Comparison of ENCODE assay signal across 21 cellular contexts in the genomic region with DNA sequence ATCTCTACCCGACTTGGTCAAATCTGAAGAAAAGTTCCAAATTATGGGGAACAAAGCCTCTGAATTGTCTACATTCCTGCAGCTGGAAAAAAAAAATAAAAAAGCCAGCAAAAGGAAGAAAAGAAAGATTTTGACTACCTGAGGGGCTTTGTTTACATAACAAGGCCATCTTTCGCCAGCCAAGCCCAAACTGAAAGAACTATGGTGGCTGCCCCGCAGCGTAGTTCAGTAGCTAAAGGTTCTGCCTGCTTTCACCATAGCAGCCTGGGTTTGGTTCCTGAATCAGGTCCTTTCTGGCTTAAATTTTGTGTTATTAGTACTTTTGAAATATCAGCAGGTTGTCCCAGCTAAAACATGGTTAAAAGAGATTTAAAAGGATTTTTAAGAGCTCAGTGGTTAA. TPM values are rescaled to one million over a fixed set of nuclear protein-coding genes. Genes with fewer than 3 reads are reported as not detected.
DNase-seq lines count a peak whose midpoint lies in the region; ATAC-seq and TF ChIP-seq lines count a peak whose summit lies in the region.
"Had no signal": no experiment of that assay in that cellular context is flagged by ENCODE, and none has a peak within 500 bp of the region (broad histone marks: within the 10 kb centered on the region; RNA-seq: fewer than 3 reads in every experiment).

No MANE protein-coding gene starts in this region.

- no peak overlapping the region for H3K4me3 ChIP-seq in iPS DF 6.9 (ENCODE audit: low read length)
- peak overlapping the region; percentile 13 for H3K4me3 ChIP-seq in neural progenitor cell
- H3K4me3 ChIP-seq: BLaER1, GM23248, SJCRH30 had no signal

- peak overlapping the region; percentile 63 for H3K4me3 Mint-ChIP-seq in WTC11
- H3K4me3 Mint-ChIP-seq in neural progenitor cell, result no peak overlapping the region
- H3K4me3 Mint-ChIP-seq: CD8-positive, alpha-beta T cell; IgD-negative memory B cell had no signal

- H3K27ac ChIP-seq in iPS DF 6.9 (ENCODE audit: low read length), result no peak overlapping the region
- peak overlapping the region; percentile 90 for H3K27ac ChIP-seq in neural progenitor cell
- H3K27ac ChIP-seq: BLaER1, GM23248, RWPE1, SJCRH30 had no signal

- peaks cover 18% of the 10 kb centered on the region for H3K9me3 Mint-ChIP-seq in WTC11
- H3K9me3 Mint-ChIP-seq in neural progenitor cell, result peaks cover 3% of the 10 kb centered on the region

- H4K20me1 ChIP-seq in neural progenitor cell (ENCODE audit: low read depth), result no peaks in the 10 kb centered on the region
- H4K20me1 ChIP-seq: BLaER1 had no signal

- peak; percentile 50 for DNase-seq in WTC11 (ENCODE audit: low spot score)
- peak; percentile 37 for DNase-seq in iPS DF 6.9 (ENCODE audit: low read depth, low spot score)
- DNase-seq in neural progenitor cell (ENCODE audit: low spot score), result peak; percentile 58
- no peak for DNase-seq in NCI-H82 treated with DMSO at 0.1 percent for 48 hours (lab: John Stamatoyannopoulos, UW; ENCODE audit: unreplicated experiment)
- DNase-seq in anterior cingulate cortex (lab: John Stamatoyannopoulos, UW), result no peak
- DNase-seq in stimulated activated CD8-positive, alpha-beta memory T cell treated with anti-CD3 and anti-CD28 coated beads, Interleukin-4, amount 100 ng/mL, for 48 hours, result no peak
- DNase-seq: CD8-positive, alpha-beta T cell; DMS79; GM23248; Kasumi-1; NCI-H1105; NCI-H1694 treated with DMSO at 0.1 percent for 48 hours; NCI-H2107; NCI-H446 treated with DMSO at 0.1 percent for 48 hours; PC-3; SJCRH30 had no signal

- POLR2A ChIA-PET in WTC11 (lab: Charles Lee), result interaction anchor here (1.3 kb wide), 1 partner anchor 36 kb away, joined by 3 read pairs; the partner anchor contains the start of gene ZNF133

- peaks cover 11% of the 10 kb centered on the region for H3K36me3 Mint-ChIP-seq in WTC11
- H3K36me3 Mint-ChIP-seq in neural progenitor cell, result peaks cover 4% of the 10 kb centered on the region
- H3K36me3 Mint-ChIP-seq: CD8-positive, alpha-beta T cell; IgD-negative memory B cell had no signal

- H3K4me1 ChIP-seq in ES-I3 (ENCODE audit: insufficient read depth, low read length), result peaks cover 18% of the 10 kb centered on the region
- 0 out of 2 replicates have a peak, but pooled peaks cover 1% of the 10 kb centered on the region for H3K4me1 ChIP-seq in iPS DF 6.9 (ENCODE audit: control insufficient read depth, insufficient read depth, low read length)
- H3K4me1 ChIP-seq in neural progenitor cell, result peaks cover 28% of the 10 kb centered on the region
- H3K4me1 ChIP-seq: BLaER1, SJCRH30 had no signal

- peak overlapping the region; percentile 45 for H3K4me2 ChIP-seq in neural progenitor cell
- H3K4me2 ChIP-seq: BLaER1 had no signal

- peak overlapping the region; percentile 55 for H2AFZ ChIP-seq in neural progenitor cell (replicated peaks)
- H2AFZ ChIP-seq: GM23248 had no signal

- CTCF ChIA-PET in WTC11 (lab: Charles Lee), result interaction anchor here (0.6 to 1.9 kb wide), 3 partner anchors 17 to 770 kb away, joined by 4 to 6 read pairs (median 5); no protein-coding TSS in a partner anchor

- peaks cover 29% of the 10 kb centered on the region for H3F3A ChIP-seq in neural progenitor cell (ENCODE audit: low read depth)

- H3K4me1 Mint-ChIP-seq in WTC11 (peaks cover 39% of the 10 kb centered on the region), neural progenitor cell (peaks cover 10% of the 10 kb centered on the region)
- H3K4me1 Mint-ChIP-seq: IgD-negative memory B cell had no signal

- peak; percentile 96 for ATAC-seq in WTC11
- ATAC-seq in HG02885 (IDR thresholded peaks at IDR 0.05; ENCODE audit: poor library complexity, unreplicated experiment), result no peak
- ATAC-seq: CD8-positive, alpha-beta T cell; PC-3 had no signal

- no peaks in the 10 kb centered on the region for H3K79me2 ChIP-seq in neural progenitor cell (ENCODE audit: low read depth)

- peaks cover 7% of the 10 kb centered on the region; the same call in 1 of the 2 replicates for H3K9me3 ChIP-seq in ES-I3 (ENCODE audit: control insufficient read depth, insufficient read depth, low read length)
- no peaks in the 10 kb centered on the region for H3K9me3 ChIP-seq in iPS DF 6.9 (ENCODE audit: control insufficient read depth, insufficient read depth, low read length)
- H3K9me3 ChIP-seq in neural progenitor cell (ENCODE audit: low read depth), result peaks cover 13% of the 10 kb centered on the region
- H3K9me3 ChIP-seq: SJCRH30 had no signal

- no peaks in the 10 kb centered on the region for H3K27me3 ChIP-seq in iPS DF 6.9 (ENCODE audit: control insufficient read depth, insufficient read depth, low read length)
- no peaks in the 10 kb centered on the region for H3K27me3 ChIP-seq in neural progenitor cell
- H3K27me3 ChIP-seq: BLaER1, SJCRH30 had no signal

- no peak for TF ChIP-seq CTCF in WTC11 (IDR thresholded peaks at IDR 0.05)
- no peak for TF ChIP-seq CTCF in neural progenitor cell (IDR thresholded peaks at IDR 0.05)

- WGBS in iPS DF 6.9 (ENCODE audit: insufficient coverage, insufficient read length), result no CpG with 5 or more reads among the region's 4 CpGs

- H3K36me3 ChIP-seq in ES-I3 (ENCODE audit: insufficient read depth, low read length), result no peaks in the 10 kb centered on the region
- H3K36me3 ChIP-seq in iPS DF 6.9 (ENCODE audit: control insufficient read depth, insufficient read depth, low read length), result no peaks in the 10 kb centered on the region
- peaks cover 15% of the 10 kb centered on the region for H3K36me3 ChIP-seq in neural progenitor cell
- H3K36me3 ChIP-seq: SJCRH30 had no signal

- H3K27me3 Mint-ChIP-seq in WTC11 (ENCODE audit: low read depth) (no peaks in the 10 kb centered on the region), neural progenitor cell (ENCODE audit: insufficient read depth, low read depth) (peaks cover 3% of the 10 kb centered on the region)
- H3K27me3 Mint-ChIP-seq: IgD-negative memory B cell had no signal

- peak overlapping the region; percentile 96 for H3K27ac Mint-ChIP-seq in WTC11
- no peak overlapping the region for H3K27ac Mint-ChIP-seq in neural progenitor cell
- H3K27ac Mint-ChIP-seq: CD8-positive, alpha-beta T cell; IgD-negative memory B cell had no signal

- H3K9ac ChIP-seq in ES-I3 (ENCODE audit: low read depth, low read length) (peak overlapping the region; percentile 29), neural progenitor cell (no peak overlapping the region)
- H3K9ac ChIP-seq: BLaER1, GM23248 had no signal

TF ChIP-seq in WTC11, 78 proteins besides CTCF, POLR2A, EP300 and RAD21:
- TF ChIP-seq, protein P1, sequence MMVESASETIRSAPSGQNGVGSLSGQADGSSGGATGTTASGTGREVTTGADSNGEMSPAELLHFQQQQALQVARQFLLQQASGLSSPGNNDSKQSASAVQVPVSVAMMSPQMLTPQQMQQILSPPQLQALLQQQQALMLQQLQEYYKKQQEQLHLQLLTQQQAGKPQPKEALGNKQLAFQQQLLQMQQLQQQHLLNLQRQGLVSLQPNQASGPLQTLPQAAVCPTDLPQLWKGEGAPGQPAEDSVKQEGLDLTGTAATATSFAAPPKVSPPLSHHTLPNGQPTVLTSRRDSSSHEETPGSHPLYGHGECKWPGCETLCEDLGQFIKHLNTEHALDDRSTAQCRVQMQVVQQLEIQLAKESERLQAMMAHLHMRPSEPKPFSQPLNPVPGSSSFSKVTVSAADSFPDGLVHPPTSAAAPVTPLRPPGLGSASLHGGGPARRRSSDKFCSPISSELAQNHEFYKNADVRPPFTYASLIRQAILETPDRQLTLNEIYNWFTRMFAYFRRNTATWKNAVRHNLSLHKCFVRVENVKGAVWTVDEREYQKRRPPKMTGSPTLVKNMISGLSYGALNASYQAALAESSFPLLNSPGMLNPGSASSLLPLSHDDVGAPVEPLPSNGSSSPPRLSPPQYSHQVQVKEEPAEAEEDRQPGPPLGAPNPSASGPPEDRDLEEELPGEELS (CRISPR knock-in tag; IDR thresholded peaks at IDR 0.05), result no peak
- TF ChIP-seq, protein P2, sequence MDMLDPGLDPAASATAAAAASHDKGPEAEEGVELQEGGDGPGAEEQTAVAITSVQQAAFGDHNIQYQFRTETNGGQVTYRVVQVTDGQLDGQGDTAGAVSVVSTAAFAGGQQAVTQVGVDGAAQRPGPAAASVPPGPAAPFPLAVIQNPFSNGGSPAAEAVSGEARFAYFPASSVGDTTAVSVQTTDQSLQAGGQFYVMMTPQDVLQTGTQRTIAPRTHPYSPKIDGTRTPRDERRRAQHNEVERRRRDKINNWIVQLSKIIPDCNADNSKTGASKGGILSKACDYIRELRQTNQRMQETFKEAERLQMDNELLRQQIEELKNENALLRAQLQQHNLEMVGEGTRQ (CRISPR knock-in tag; IDR thresholded peaks at IDR 0.05), result no peak

RNA-seq across cellular contexts. Expression of gene ZNF133, which starts 35.4 kb away (rescaled TPM):
- total RNA-seq in WTC11 (2021) (13.9 to 16.2 TPM (median 14.7 TPM) in 3 replicates), neural progenitor cell (ENCODE audit: low replicate concordance) (24.1 and 24.8 TPM in 2 replicates)

Comparison
In these comparisons a context has a peak if more than half of its experiments do, and no peak if none do; other contexts are left out.
1. DNase-seq: peak in WTC11 (single experiment), iPS DF 6.9 (single experiment) and neural progenitor cell (single experiment); none in NCI-H82 treated with DMSO at 0.1 percent for 48 hours (single experiment), anterior cingulate cortex (0 of 58) and stimulated activated CD8-positive, alpha-beta memory T cell treated with anti-CD3 and anti-CD28 coated beads, Interleukin-4, amount 100 ng/mL, for 48 hours (single experiment).